22 cellular contexts compared by ENCODE assay signal in genomic region chr2:43841949-43842865, GRCh38. TPM values are rescaled to one million over a fixed set of nuclear protein-coding genes. Genes with fewer than 3 reads are reported as not detected.
DNase-seq lines count a peak whose midpoint lies in the region; ATAC-seq, FAIRE-seq and TF ChIP-seq lines count a peak whose summit lies in the region.
"Had no signal": no experiment of that assay in that cellular context is flagged by ENCODE, and none has a peak within 500 bp of the region (broad histone marks: within the 10 kb centered on the region; RNA-seq: fewer than 3 reads in every experiment).

No MANE protein-coding gene starts in this region.

- H3K9ac ChIP-seq in kidney (ENCODE audit: low read length in 2 of 2), result no peak overlapping the region
- H3K9ac ChIP-seq: BLaER1, KMS-11, SK-N-SH had no signal

- H3K27ac ChIP-seq in kidney (ENCODE audit: low read depth in 2 of 2, low read length in 2 of 2), result no peak overlapping the region
- H3K27ac ChIP-seq: BLaER1, KMS-11 had no signal

- no peaks in the 10 kb centered on the region for H3K4me1 ChIP-seq in kidney (ENCODE audit: control insufficient read depth in 1 of 2, insufficient read depth in 1 of 2, low read depth in 1 of 2, low read length in 2 of 2)
- H3K4me1 ChIP-seq: BLaER1 had no signal

- no peak for ATAC-seq in activated CD8-positive, alpha-beta memory T cell treated with anti-CD3 and anti-CD28 coated beads, Interleukin-2, amount 10 ng/mL, durations not matched to agents 7 days and 5 days
- no peak for ATAC-seq in GM19023 (IDR thresholded peaks at IDR 0.05; ENCODE audit: unreplicated experiment)
- no peak for ATAC-seq in activated CD4-positive, CD25-positive, alpha-beta regulatory T cell treated with anti-CD3 and anti-CD28 coated beads, Interleukin-2, amount 50 U/mL, for 24 hours
- ATAC-seq: PC-3 had no signal

- H3K27me3 Mint-ChIP-seq in activated CD8-positive, alpha-beta memory T cell treated with anti-CD3 and anti-CD28 coated beads, Interleukin-2, amount 10 ng/mL, durations not matched to agents 7 days and 5 days, result peaks cover 13% of the 10 kb centered on the region
- no peaks in the 10 kb centered on the region for H3K27me3 Mint-ChIP-seq in type B pancreatic cell

- no peak overlapping the region for H3K4me3 Mint-ChIP-seq in activated CD8-positive, alpha-beta memory T cell treated with anti-CD3 and anti-CD28 coated beads, Interleukin-2, amount 10 ng/mL, durations not matched to agents 7 days and 5 days
- H3K4me3 Mint-ChIP-seq in type B pancreatic cell, result no peak overlapping the region
- H3K4me3 Mint-ChIP-seq: CD4-positive, CD25-positive, alpha-beta regulatory T cell had no signal

- no peaks in the 10 kb centered on the region for H3K9me3 Mint-ChIP-seq in activated CD8-positive, alpha-beta memory T cell treated with anti-CD3 and anti-CD28 coated beads, Interleukin-2, amount 10 ng/mL, durations not matched to agents 7 days and 5 days (ENCODE audit: low read depth)
- no peaks in the 10 kb centered on the region for H3K9me3 Mint-ChIP-seq in type B pancreatic cell
- H3K9me3 Mint-ChIP-seq: CD4-positive, CD25-positive, alpha-beta regulatory T cell had no signal

- DNase-seq in activated CD8-positive, alpha-beta memory T cell treated with anti-CD3 and anti-CD28 coated beads, Interleukin-2, amount 10 ng/mL, durations not matched to agents 7 days and 5 days, result peak; percentile 19
- no peak for DNase-seq in activated CD8-positive, alpha-beta memory T cell treated with anti-CD3 and anti-CD28 coated beads for 24 hours
- peak; percentile 2 for DNase-seq in HEK293T (ENCODE audit: extremely low spot score)
- DNase-seq in iPS-NIHi7 (ENCODE audit: extremely low spot score), result peak; percentile 3
- peak; percentile 37 for DNase-seq in type B pancreatic cell (ENCODE audit: extremely low spot score, unreplicated experiment)
- no peak for DNase-seq in kidney
- DNase-seq: CD4-positive, CD25-positive, alpha-beta regulatory T cell; DMS153; MM.1S; NCI-H2029; NCI-H446; NCI-H524 treated with DMSO at 0.1 percent for 48 hours; NCI-H774; PC-3; SK-N-SH had no signal

- no peak for FAIRE-seq in kidney (lab: Jason Lieb, UNC)
- FAIRE-seq: H54 had no signal

- POLR2A ChIA-PET in HEK293T (lab: Yijun Ruan, JAX), result no interaction called here

- CTCF ChIA-PET in activated CD8-positive, alpha-beta memory T cell treated with anti-CD3 and anti-CD28 coated beads, Interleukin-2, amount 10 ng/mL, durations not matched to agents 7 days and 5 days (lab: Charles Lee), result no interaction called here
- CTCF ChIA-PET in HEK293T (lab: Yijun Ruan, JAX), result no interaction called here

- H3K27ac Mint-ChIP-seq in activated CD8-positive, alpha-beta memory T cell treated with anti-CD3 and anti-CD28 coated beads, Interleukin-2, amount 10 ng/mL, durations not matched to agents 7 days and 5 days, result no peak overlapping the region
- H3K27ac Mint-ChIP-seq in type B pancreatic cell, result no peak overlapping the region
- H3K27ac Mint-ChIP-seq: CD4-positive, CD25-positive, alpha-beta regulatory T cell had no signal

- no peaks in the 10 kb centered on the region for H3K36me3 ChIP-seq in kidney (ENCODE audit: control insufficient read depth in 1 of 2, insufficient read depth in 2 of 2, low read length in 2 of 2)
- H3K36me3 ChIP-seq: BLaER1 had no signal

- TF ChIP-seq CTCF in type B pancreatic cell (conservative IDR thresholded peaks at IDR 0.05), result no peak
- no peak for TF ChIP-seq CTCF in kidney (IDR thresholded peaks at IDR 0.05; ENCODE audit: borderline replicate concordance, extremely low read depth, insufficient read depth)

- no peaks in the 10 kb centered on the region for H3K36me3 Mint-ChIP-seq in activated CD8-positive, alpha-beta memory T cell treated with anti-CD3 and anti-CD28 coated beads, Interleukin-2, amount 10 ng/mL, durations not matched to agents 7 days and 5 days
- H3K36me3 Mint-ChIP-seq in type B pancreatic cell, result no peaks in the 10 kb centered on the region
- H3K36me3 Mint-ChIP-seq: CD4-positive, CD25-positive, alpha-beta regulatory T cell had no signal

- no peaks in the 10 kb centered on the region for H3K9me3 ChIP-seq in kidney (ENCODE audit: control insufficient read depth in 1 of 2, low read length in 2 of 2)
- H3K9me3 ChIP-seq: BLaER1, SK-N-SH had no signal

- no peaks in the 10 kb centered on the region for H3K4me1 Mint-ChIP-seq in activated CD8-positive, alpha-beta memory T cell treated with anti-CD3 and anti-CD28 coated beads, Interleukin-2, amount 10 ng/mL, durations not matched to agents 7 days and 5 days
- H3K4me1 Mint-ChIP-seq in type B pancreatic cell (ENCODE audit: unreplicated experiment), result no peaks in the 10 kb centered on the region
- H3K4me1 Mint-ChIP-seq: CD4-positive, CD25-positive, alpha-beta regulatory T cell had no signal

- intact Hi-C loops in kidney (cut with DNase I), result no loop called here

- no peak overlapping the region for H3K4me3 ChIP-seq in kidney (ENCODE audit: low read length in 2 of 2)
- H3K4me3 ChIP-seq: BLaER1 had no signal

TF ChIP-seq in HEK293T, 16 proteins besides CTCF, POLR2A, EP300 and RAD21:
- TF ChIP-seq BHLHE40 (IDR thresholded peaks at IDR 0.05; ENCODE audit: borderline replicate concordance) (no peak), SP1 (IDR thresholded peaks at IDR 0.05) (no peak), HDGF (IDR thresholded peaks at IDR 0.05; ENCODE audit: borderline replicate concordance) (no peak), LEF1 (IDR thresholded peaks at IDR 0.05; ENCODE audit: borderline replicate concordance) (no peak), L3MBTL2 (conservative IDR thresholded peaks at IDR 0.05) (no peak), SUZ12 (IDR thresholded peaks at IDR 0.05) (no peak), TARDBP (IDR thresholded peaks at IDR 0.05) (no peak), FOXA1 (IDR thresholded peaks at IDR 0.05) (no peak)

RNA-seq across cellular contexts. Expression of gene ABCG8, which starts 3.4 kb away (rescaled TPM):
- total RNA-seq in activated CD8-positive, alpha-beta memory T cell treated with anti-CD3 and anti-CD28 coated beads, Interleukin-2, amount 10 ng/mL, durations not matched to agents 7 days and 5 days, result not detected
- 0.31 TPM in 1 of 2 replicates, not detected in the other for total RNA-seq in type B pancreatic cell (ENCODE audit: low replicate concordance)
- 0.13 TPM for total RNA-seq in kidney
- polyA plus RNA-seq in kidney (ENCODE audit: insufficient read depth, low read depth, low replicate concordance), result 0.09 TPM
- total RNA-seq: A172; CD4-positive, CD25-positive, alpha-beta regulatory T cell; HT1080; PC-3 had no signal
- polyA plus RNA-seq: SK-N-SH had no signal

RNA-seq across cellular contexts. Expression of gene ABCG5, which starts 3.6 kb away (rescaled TPM):
- total RNA-seq in activated CD8-positive, alpha-beta memory T cell treated with anti-CD3 and anti-CD28 coated beads, Interleukin-2, amount 10 ng/mL, durations not matched to agents 7 days and 5 days, result not detected
- total RNA-seq in type B pancreatic cell (ENCODE audit: low replicate concordance), result 0.10 and 0.36 TPM in 2 replicates
- total RNA-seq in kidney, result not detected
- polyA plus RNA-seq in kidney (ENCODE audit: insufficient read depth, low read depth, low replicate concordance), result not detected
- total RNA-seq: A172; CD4-positive, CD25-positive, alpha-beta regulatory T cell; HT1080; PC-3 had no signal
- polyA plus RNA-seq: CD4-positive, CD25-positive, alpha-beta regulatory T cell; SK-N-SH had no signal

Comparison
In these comparisons a context has a peak if more than half of its experiments do, and no peak if none do; other contexts are left out.
1. DNase-seq: peak in activated CD8-positive, alpha-beta memory T cell treated with anti-CD3 and anti-CD28 coated beads, Interleukin-2, amount 10 ng/mL, durations not matched to agents 7 days and 5 days (single experiment), HEK293T (single experiment), iPS-NIHi7 (single experiment) and type B pancreatic cell (single experiment); none in activated CD8-positive, alpha-beta memory T cell treated with anti-CD3 and anti-CD28 coated beads for 24 hours (single experiment) and kidney (single experiment).